Comparison of ENCODE assay signal across 2 cellular contexts in genomic region chr2:69743847-69744264, GRCh38.
TF ChIP-seq lines count a peak whose summit lies in the region.

No MANE protein-coding gene starts in this region.

TF ChIP-seq in GM12878, 131 proteins besides CTCF, POLR2A, EP300 and RAD21:
- TF ChIP-seq PKNOX1 (IDR thresholded peaks at IDR 0.05) (peak; percentile 58), CHD1 (IDR thresholded peaks at IDR 0.05; ENCODE audit: low read depth, low read length) (no peak), REST (IDR thresholded peaks at IDR 0.05; ENCODE audit: low read depth, low read length) (no peak), GABPA (IDR thresholded peaks at IDR 0.05; ENCODE audit: low read depth) (no peak)
- TF ChIP-seq, protein P1, sequence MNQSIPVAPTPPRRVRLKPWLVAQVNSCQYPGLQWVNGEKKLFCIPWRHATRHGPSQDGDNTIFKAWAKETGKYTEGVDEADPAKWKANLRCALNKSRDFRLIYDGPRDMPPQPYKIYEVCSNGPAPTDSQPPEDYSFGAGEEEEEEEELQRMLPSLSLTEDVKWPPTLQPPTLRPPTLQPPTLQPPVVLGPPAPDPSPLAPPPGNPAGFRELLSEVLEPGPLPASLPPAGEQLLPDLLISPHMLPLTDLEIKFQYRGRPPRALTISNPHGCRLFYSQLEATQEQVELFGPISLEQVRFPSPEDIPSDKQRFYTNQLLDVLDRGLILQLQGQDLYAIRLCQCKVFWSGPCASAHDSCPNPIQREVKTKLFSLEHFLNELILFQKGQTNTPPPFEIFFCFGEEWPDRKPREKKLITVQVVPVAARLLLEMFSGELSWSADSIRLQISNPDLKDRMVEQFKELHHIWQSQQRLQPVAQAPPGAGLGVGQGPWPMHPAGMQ (IDR thresholded peaks at IDR 0.05; ENCODE audit: borderline replicate concordance) = no peak

TF ChIP-seq in HepG2, 621 proteins besides CTCF, POLR2A, EP300 and RAD21:
- 0 out of 2 replicates have a peak, but pooled peaks have one; percentile 2 for TF ChIP-seq ZIK1 (CRISPR knock-in tag; IDR thresholded peaks at IDR 0.05; ENCODE audit: borderline replicate concordance, low read depth)
- TF ChIP-seq STAG1 (CRISPR knock-in tag; IDR thresholded peaks at IDR 0.05) = peak; percentile 0; the same call in 1 of the 2 replicates
- peak; percentile 18 for TF ChIP-seq XRCC5 (optimal IDR thresholded peaks at IDR 0.05; ENCODE audit: low read length)
- peak; percentile 10 for TF ChIP-seq TEAD3 (CRISPR knock-in tag; optimal IDR thresholded peaks at IDR 0.05; ENCODE audit: borderline replicate concordance)
- TF ChIP-seq HDAC2 (CRISPR knock-in tag; IDR thresholded peaks at IDR 0.05) = no peak; the same call in 1 of the 2 replicates
- TF ChIP-seq ZC3H13 (CRISPR knock-in tag; IDR thresholded peaks at IDR 0.05) = 0 out of 2 replicates have a peak, but pooled peaks have one; percentile 16
- TF ChIP-seq HMGXB3 (CRISPR knock-in tag; IDR thresholded peaks at IDR 0.05; ENCODE audit: borderline replicate concordance) = 0 out of 2 replicates have a peak, but pooled peaks have one; percentile 8
- no peak for TF ChIP-seq FOXC1 (CRISPR knock-in tag; IDR thresholded peaks at IDR 0.05; ENCODE audit: borderline replicate concordance)
- no peak for TF ChIP-seq PHF8 (CRISPR knock-in tag; IDR thresholded peaks at IDR 0.05)
- TF ChIP-seq ZSCAN29 (CRISPR knock-in tag; conservative IDR thresholded peaks at IDR 0.05) = 0 out of 2 replicates have a peak, but pooled peaks have one; percentile 28
- peak; percentile 39; the same call in 1 of the 2 replicates for TF ChIP-seq FOXP4 (CRISPR knock-in tag; IDR thresholded peaks at IDR 0.05)
- TF ChIP-seq KDM4B (CRISPR knock-in tag; IDR thresholded peaks at IDR 0.05) = no peak
- peak; percentile 92 for TF ChIP-seq ZNF460 (CRISPR knock-in tag; IDR thresholded peaks at IDR 0.05; ENCODE audit: borderline replicate concordance)
- TF ChIP-seq GABPB1 (CRISPR knock-in tag; IDR thresholded peaks at IDR 0.05) = no peak
- no peak for TF ChIP-seq ZNF747 (CRISPR knock-in tag; IDR thresholded peaks at IDR 0.05; ENCODE audit: borderline replicate concordance)
- 0 out of 2 replicates have a peak, but pooled peaks have one; percentile 13 for TF ChIP-seq ZNF143 (CRISPR knock-in tag; IDR thresholded peaks at IDR 0.05)
- TF ChIP-seq SOX6 (IDR thresholded peaks at IDR 0.05) = no peak
- 0 out of 2 replicates have a peak, but pooled peaks have one; percentile 25 for TF ChIP-seq SOX6 (CRISPR knock-in tag; IDR thresholded peaks at IDR 0.05)
- 0 out of 2 replicates have a peak, but pooled peaks have one; percentile 25 for TF ChIP-seq ZSCAN21 (CRISPR knock-in tag; IDR thresholded peaks at IDR 0.05; ENCODE audit: borderline replicate concordance)
- peak; percentile 10; the same call in 1 of the 2 replicates for TF ChIP-seq ZFX (CRISPR knock-in tag; IDR thresholded peaks at IDR 0.05; ENCODE audit: low read depth)
- TF ChIP-seq ZNF121 (CRISPR knock-in tag; IDR thresholded peaks at IDR 0.05) = peak; percentile 98
- no peak for TF ChIP-seq TRIM24 (CRISPR knock-in tag; IDR thresholded peaks at IDR 0.05)
- TF ChIP-seq MYNN (CRISPR knock-in tag; IDR thresholded peaks at IDR 0.05; ENCODE audit: low read depth) = no peak
- TF ChIP-seq SAFB2 (CRISPR knock-in tag; IDR thresholded peaks at IDR 0.05; ENCODE audit: borderline replicate concordance, low read depth) = no peak
- no peak for TF ChIP-seq SNAPC4 (CRISPR knock-in tag; IDR thresholded peaks at IDR 0.05)
- TF ChIP-seq NAIF1 (CRISPR knock-in tag; IDR thresholded peaks at IDR 0.05; ENCODE audit: borderline replicate concordance) = peak; percentile 71; the same call in 1 of the 2 replicates
- no peak for TF ChIP-seq ZNF724P (CRISPR knock-in tag; IDR thresholded peaks at IDR 0.05; ENCODE audit: borderline replicate concordance)
- no peak for TF ChIP-seq SMYD3 (CRISPR knock-in tag; IDR thresholded peaks at IDR 0.05)
- 0 out of 2 replicates have a peak, but pooled peaks have one; percentile 37 for TF ChIP-seq KDM1A (CRISPR knock-in tag; IDR thresholded peaks at IDR 0.05)
- no peak for TF ChIP-seq ERF (CRISPR knock-in tag; IDR thresholded peaks at IDR 0.05)
- peak; percentile 39; the same call in 1 of the 2 replicates for TF ChIP-seq RCOR2 (CRISPR knock-in tag; IDR thresholded peaks at IDR 0.05)
- no peak for TF ChIP-seq ZNF737 (CRISPR knock-in tag; IDR thresholded peaks at IDR 0.05; ENCODE audit: borderline replicate concordance)
- TF ChIP-seq TARDBP (CRISPR knock-in tag; IDR thresholded peaks at IDR 0.05) = peak; percentile 69
- TF ChIP-seq ZNF703 (CRISPR knock-in tag; IDR thresholded peaks at IDR 0.05; ENCODE audit: borderline replicate concordance) = no peak
- no peak for TF ChIP-seq ARNT (IDR thresholded peaks at IDR 0.05)
- TF ChIP-seq ZMYM3 (CRISPR knock-in tag; IDR thresholded peaks at IDR 0.05) = peak; percentile 77; the same call in 1 of the 2 replicates
- no peak for TF ChIP-seq ZNF235 (CRISPR knock-in tag; IDR thresholded peaks at IDR 0.05; ENCODE audit: borderline replicate concordance)
- TF ChIP-seq, protein P2, sequence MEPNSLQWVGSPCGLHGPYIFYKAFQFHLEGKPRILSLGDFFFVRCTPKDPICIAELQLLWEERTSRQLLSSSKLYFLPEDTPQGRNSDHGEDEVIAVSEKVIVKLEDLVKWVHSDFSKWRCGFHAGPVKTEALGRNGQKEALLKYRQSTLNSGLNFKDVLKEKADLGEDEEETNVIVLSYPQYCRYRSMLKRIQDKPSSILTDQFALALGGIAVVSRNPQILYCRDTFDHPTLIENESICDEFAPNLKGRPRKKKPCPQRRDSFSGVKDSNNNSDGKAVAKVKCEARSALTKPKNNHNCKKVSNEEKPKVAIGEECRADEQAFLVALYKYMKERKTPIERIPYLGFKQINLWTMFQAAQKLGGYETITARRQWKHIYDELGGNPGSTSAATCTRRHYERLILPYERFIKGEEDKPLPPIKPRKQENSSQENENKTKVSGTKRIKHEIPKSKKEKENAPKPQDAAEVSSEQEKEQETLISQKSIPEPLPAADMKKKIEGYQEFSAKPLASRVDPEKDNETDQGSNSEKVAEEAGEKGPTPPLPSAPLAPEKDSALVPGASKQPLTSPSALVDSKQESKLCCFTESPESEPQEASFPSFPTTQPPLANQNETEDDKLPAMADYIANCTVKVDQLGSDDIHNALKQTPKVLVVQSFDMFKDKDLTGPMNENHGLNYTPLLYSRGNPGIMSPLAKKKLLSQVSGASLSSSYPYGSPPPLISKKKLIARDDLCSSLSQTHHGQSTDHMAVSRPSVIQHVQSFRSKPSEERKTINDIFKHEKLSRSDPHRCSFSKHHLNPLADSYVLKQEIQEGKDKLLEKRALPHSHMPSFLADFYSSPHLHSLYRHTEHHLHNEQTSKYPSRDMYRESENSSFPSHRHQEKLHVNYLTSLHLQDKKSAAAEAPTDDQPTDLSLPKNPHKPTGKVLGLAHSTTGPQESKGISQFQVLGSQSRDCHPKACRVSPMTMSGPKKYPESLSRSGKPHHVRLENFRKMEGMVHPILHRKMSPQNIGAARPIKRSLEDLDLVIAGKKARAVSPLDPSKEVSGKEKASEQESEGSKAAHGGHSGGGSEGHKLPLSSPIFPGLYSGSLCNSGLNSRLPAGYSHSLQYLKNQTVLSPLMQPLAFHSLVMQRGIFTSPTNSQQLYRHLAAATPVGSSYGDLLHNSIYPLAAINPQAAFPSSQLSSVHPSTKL (CRISPR knock-in tag; IDR thresholded peaks at IDR 0.05) = no peak
- TF ChIP-seq NFE2L1 (CRISPR knock-in tag; IDR thresholded peaks at IDR 0.05; ENCODE audit: borderline replicate concordance) = no peak
- 0 out of 2 replicates have a peak, but pooled peaks have one; percentile 11 for TF ChIP-seq MIER2 (CRISPR knock-in tag; IDR thresholded peaks at IDR 0.05)
